In the genomic region with DNA sequence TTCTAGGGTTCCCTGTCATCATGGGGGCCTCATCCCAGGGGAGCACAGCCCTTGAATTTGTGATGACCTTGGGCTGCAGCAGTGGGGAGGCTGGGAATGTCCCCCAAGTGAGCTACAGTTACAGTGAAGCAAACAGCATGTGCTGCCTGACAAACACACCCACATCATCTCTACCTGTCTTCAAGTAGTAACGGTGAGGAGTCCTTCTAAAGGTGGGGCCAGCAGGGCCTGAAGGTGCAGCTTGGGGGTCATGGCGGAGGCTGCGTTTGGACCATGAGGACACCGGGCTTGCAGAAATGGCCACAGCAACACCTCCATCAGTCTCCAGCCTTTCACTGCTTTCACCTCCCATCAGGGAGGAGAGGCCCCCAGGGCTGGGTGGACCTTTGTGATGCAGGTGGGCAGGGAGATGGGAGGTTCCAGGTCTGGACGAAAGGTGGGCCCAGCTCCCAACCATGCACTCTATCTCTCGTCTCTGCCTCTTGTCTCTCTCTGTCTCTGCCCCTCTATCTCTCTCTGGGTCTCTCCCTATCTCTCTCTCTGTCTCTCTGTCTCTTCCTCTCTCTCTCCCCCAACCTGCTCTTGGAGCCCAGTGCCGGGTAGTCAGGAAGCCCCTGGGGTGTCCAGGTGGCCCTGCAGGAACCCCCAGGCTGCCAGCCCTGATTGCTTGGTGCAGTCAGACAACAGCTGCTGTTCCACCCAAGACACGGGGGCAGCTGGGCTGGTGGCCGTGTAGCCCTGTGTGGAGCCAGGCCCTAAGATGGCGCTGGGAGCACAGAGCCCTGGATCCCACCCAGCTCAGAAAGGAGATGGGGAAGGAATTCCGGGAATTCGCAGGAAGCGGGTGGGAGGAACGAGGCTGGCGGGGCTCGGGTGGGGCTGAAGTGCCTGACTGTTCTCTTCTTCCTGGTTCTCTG, we compare ENCODE assay signal across 13 cellular contexts. TPM values are rescaled to one million over a fixed set of nuclear protein-coding genes. Genes with fewer than 3 reads are reported as not detected.
DNase-seq lines count a peak whose midpoint lies in the region; ATAC-seq and TF ChIP-seq lines count a peak whose summit lies in the region.
"Had no signal": no experiment of that assay in that cellular context is flagged by ENCODE, and none has a peak within 500 bp of the region (broad histone marks: within the 10 kb centered on the region; RNA-seq: fewer than 3 reads in every experiment).

No MANE protein-coding gene starts in this region.

- DNase-seq in Right ventricle myocardium superior, result peak; percentile 39
- no peak for DNase-seq in left cardiac atrium
- peak; percentile 0 for DNase-seq in activated naive CD8-positive, alpha-beta T cell treated with anti-CD3 and anti-CD28 coated beads, Interleukin-2, amount 50 U/mL, for 24 hours
- peak; percentile 40 for DNase-seq in lower lobe of right lung
- peak; percentile 42 for DNase-seq in ureter (ENCODE audit: low spot score)
- no peak for DNase-seq in globus pallidus (ENCODE audit: low spot score)
- DNase-seq in NCI-H128 (lab: John Stamatoyannopoulos, UW; ENCODE audit: unreplicated experiment), result no peak
- DNase-seq: foreskin melanocyte, NCI-H524 treated with DMSO at 0.1 percent for 48 hours had no signal

- no peak overlapping the region for H3K4me3 Mint-ChIP-seq in activated naive CD8-positive, alpha-beta T cell treated with anti-CD3 and anti-CD28 coated beads, Interleukin-2, amount 50 U/mL, for 24 hours
- H3K4me3 Mint-ChIP-seq: B cell; memory B cell; T-helper 1 cell treated with Interleukin-12 subunit alpha and Interleukin-12 subunit beta and Interleukin-4 antibody, amounts not matched to agents 30 μg/mL and 1 μg/mL, for 36 hours had no signal

- no peak overlapping the region for H3K27ac Mint-ChIP-seq in activated naive CD8-positive, alpha-beta T cell treated with anti-CD3 and anti-CD28 coated beads, Interleukin-2, amount 50 U/mL, for 24 hours
- H3K27ac Mint-ChIP-seq: B cell; memory B cell; T-helper 1 cell treated with Interleukin-12 subunit alpha and Interleukin-12 subunit beta and Interleukin-4 antibody, amounts not matched to agents 30 μg/mL and 1 μg/mL, for 36 hours had no signal

- ATAC-seq in Right ventricle myocardium superior (ENCODE audit: poor library complexity), result no peak
- ATAC-seq in left cardiac atrium, result no peak
- no peak for ATAC-seq in activated naive CD8-positive, alpha-beta T cell treated with anti-CD3 and anti-CD28 coated beads, Interleukin-2, amount 50 U/mL, for 24 hours
- ATAC-seq in lower lobe of right lung, result no peak
- no peak for ATAC-seq in GM21717 (IDR thresholded peaks at IDR 0.05; ENCODE audit: unreplicated experiment)

- H3K27me3 Mint-ChIP-seq in activated naive CD8-positive, alpha-beta T cell treated with anti-CD3 and anti-CD28 coated beads, Interleukin-2, amount 50 U/mL, for 24 hours, result no peaks in the 10 kb centered on the region
- H3K27me3 Mint-ChIP-seq: B cell had no signal

- no peaks in the 10 kb centered on the region for H3K9me3 ChIP-seq in lower lobe of right lung

- no peaks in the 10 kb centered on the region for H3K27me3 ChIP-seq in lower lobe of right lung (ENCODE audit: low read depth)

- H3K36me3 ChIP-seq in lower lobe of right lung, result no peaks in the 10 kb centered on the region

- H3K27ac ChIP-seq in lower lobe of right lung, result no peak overlapping the region

- peaks cover 3% of the 10 kb centered on the region for H3K4me1 Mint-ChIP-seq in activated naive CD8-positive, alpha-beta T cell treated with anti-CD3 and anti-CD28 coated beads, Interleukin-2, amount 50 U/mL, for 24 hours
- H3K4me1 Mint-ChIP-seq: memory B cell had no signal

- peaks cover 5% of the 10 kb centered on the region for H3K4me1 ChIP-seq in lower lobe of right lung

- H3K9me3 Mint-ChIP-seq in activated naive CD8-positive, alpha-beta T cell treated with anti-CD3 and anti-CD28 coated beads, Interleukin-2, amount 50 U/mL, for 24 hours, result no peaks in the 10 kb centered on the region
- H3K9me3 Mint-ChIP-seq: memory B cell; T-helper 1 cell treated with Interleukin-12 subunit alpha and Interleukin-12 subunit beta and Interleukin-4 antibody, amounts not matched to agents 30 μg/mL and 1 μg/mL, for 36 hours had no signal

- intact Hi-C loops in Right ventricle myocardium superior (cut with DNase I) (no loop called here), left cardiac atrium (cut with DNase I) (no loop called here), lower lobe of right lung (cut with DNase I) (no loop called here)

- H3K36me3 Mint-ChIP-seq in activated naive CD8-positive, alpha-beta T cell treated with anti-CD3 and anti-CD28 coated beads, Interleukin-2, amount 50 U/mL, for 24 hours (ENCODE audit: low read depth), result no peaks in the 10 kb centered on the region
- H3K36me3 Mint-ChIP-seq: memory B cell had no signal

- H3K4me3 ChIP-seq in lower lobe of right lung, result no peak overlapping the region

- TF ChIP-seq CTCF in lower lobe of right lung (IDR thresholded peaks at IDR 0.05), result no peak

RNA-seq across cellular contexts. Expression of a gene that starts 55.5 kb away (rescaled TPM):
- total RNA-seq in Right ventricle myocardium superior (0.59 TPM), left cardiac atrium (1 to 10 TPM in 1 of 2 donors, under 1 TPM in 1; 0.80 to 1.1 TPM), lower lobe of right lung (7.0 TPM), ureter (2.7 TPM)
- total RNA-seq: B cell had no signal

Comparison
In these comparisons a context has a peak if more than half of its experiments do, and no peak if none do; other contexts are left out.
1. DNase-seq: peak in Right ventricle myocardium superior (single experiment), activated naive CD8-positive, alpha-beta T cell treated with anti-CD3 and anti-CD28 coated beads, Interleukin-2, amount 50 U/mL, for 24 hours (single experiment), lower lobe of right lung (single experiment) and ureter (single experiment); none in left cardiac atrium (single experiment), globus pallidus (single experiment) and NCI-H128 (single experiment).